ENCODE assay signal across 1 cellular context in the genomic region with DNA sequence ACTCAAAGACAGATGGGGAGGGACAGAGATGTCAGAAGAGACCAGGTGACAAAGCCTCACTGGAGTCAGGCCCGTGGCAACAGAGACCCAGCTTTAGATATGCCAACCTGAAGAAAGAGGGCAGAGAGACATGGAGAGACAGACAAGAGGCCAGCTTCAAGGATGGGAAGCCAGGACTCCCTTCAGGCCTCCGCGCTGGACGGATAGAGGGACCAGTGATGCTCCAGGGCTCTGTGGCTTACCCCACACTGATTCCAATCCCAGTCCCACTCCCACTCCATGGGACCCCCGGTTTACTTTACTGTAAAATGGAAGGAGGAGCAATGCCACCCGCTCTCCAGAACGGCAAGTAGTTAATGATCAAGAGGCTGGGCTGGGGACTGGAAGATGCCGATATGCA.
TF ChIP-seq lines count a peak whose summit lies in the region.

No MANE protein-coding gene starts in this region.

TF ChIP-seq in K562, 482 proteins besides CTCF, POLR2A, EP300 and RAD21:
- TF ChIP-seq STAG1 (CRISPR knock-in tag; IDR thresholded peaks at IDR 0.05; ENCODE audit: borderline replicate concordance) (no peak), GTF2E2 (tag; IDR thresholded peaks at IDR 0.05) (no peak), WHSC1 (IDR thresholded peaks at IDR 0.05; ENCODE audit: low read length) (no peak), ZNF165 (CRISPR knock-in tag; IDR thresholded peaks at IDR 0.05; ENCODE audit: borderline replicate concordance) (no peak), GTF2A2 (tag; IDR thresholded peaks at IDR 0.05) (no peak), XRCC4 (IDR thresholded peaks at IDR 0.05; ENCODE audit: extremely low read depth, insufficient read depth, insufficient read length) (no peak), HNRNPH1 (optimal IDR thresholded peaks at IDR 0.05; ENCODE audit: low read depth, low read length) (no peak), MTA2 (IDR thresholded peaks at IDR 0.05; ENCODE audit: low read depth) (no peak), PYGO2 (tag; IDR thresholded peaks at IDR 0.05) (no peak), TAF9B (IDR thresholded peaks at IDR 0.05; ENCODE audit: partially characterized antibody) (no peak), NFE2 (IDR thresholded peaks at IDR 0.05; ENCODE audit: low read depth) (no peak), IRF2 (CRISPR knock-in tag; IDR thresholded peaks at IDR 0.05) (no peak)
- TF ChIP-seq, protein P1, sequence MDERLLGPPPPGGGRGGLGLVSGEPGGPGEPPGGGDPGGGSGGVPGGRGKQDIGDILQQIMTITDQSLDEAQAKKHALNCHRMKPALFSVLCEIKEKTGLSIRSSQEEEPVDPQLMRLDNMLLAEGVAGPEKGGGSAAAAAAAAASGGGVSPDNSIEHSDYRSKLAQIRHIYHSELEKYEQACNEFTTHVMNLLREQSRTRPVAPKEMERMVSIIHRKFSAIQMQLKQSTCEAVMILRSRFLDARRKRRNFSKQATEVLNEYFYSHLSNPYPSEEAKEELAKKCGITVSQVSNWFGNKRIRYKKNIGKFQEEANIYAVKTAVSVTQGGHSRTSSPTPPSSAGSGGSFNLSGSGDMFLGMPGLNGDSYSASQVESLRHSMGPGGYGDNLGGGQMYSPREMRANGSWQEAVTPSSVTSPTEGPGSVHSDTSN (CRISPR knock-in tag; IDR thresholded peaks at IDR 0.05; ENCODE audit: low read depth), result no peak
- TF ChIP-seq, protein P1 (tag; conservative IDR thresholded peaks at IDR 0.05; ENCODE audit: low read depth), result no peak
- TF ChIP-seq, protein P2, sequence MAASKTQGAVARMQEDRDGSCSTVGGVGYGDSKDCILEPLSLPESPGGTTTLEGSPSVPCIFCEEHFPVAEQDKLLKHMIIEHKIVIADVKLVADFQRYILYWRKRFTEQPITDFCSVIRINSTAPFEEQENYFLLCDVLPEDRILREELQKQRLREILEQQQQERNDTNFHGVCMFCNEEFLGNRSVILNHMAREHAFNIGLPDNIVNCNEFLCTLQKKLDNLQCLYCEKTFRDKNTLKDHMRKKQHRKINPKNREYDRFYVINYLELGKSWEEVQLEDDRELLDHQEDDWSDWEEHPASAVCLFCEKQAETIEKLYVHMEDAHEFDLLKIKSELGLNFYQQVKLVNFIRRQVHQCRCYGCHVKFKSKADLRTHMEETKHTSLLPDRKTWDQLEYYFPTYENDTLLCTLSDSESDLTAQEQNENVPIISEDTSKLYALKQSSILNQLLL (CRISPR knock-in tag; IDR thresholded peaks at IDR 0.05; ENCODE audit: borderline replicate concordance), result no peak
- TF ChIP-seq, protein P3, sequence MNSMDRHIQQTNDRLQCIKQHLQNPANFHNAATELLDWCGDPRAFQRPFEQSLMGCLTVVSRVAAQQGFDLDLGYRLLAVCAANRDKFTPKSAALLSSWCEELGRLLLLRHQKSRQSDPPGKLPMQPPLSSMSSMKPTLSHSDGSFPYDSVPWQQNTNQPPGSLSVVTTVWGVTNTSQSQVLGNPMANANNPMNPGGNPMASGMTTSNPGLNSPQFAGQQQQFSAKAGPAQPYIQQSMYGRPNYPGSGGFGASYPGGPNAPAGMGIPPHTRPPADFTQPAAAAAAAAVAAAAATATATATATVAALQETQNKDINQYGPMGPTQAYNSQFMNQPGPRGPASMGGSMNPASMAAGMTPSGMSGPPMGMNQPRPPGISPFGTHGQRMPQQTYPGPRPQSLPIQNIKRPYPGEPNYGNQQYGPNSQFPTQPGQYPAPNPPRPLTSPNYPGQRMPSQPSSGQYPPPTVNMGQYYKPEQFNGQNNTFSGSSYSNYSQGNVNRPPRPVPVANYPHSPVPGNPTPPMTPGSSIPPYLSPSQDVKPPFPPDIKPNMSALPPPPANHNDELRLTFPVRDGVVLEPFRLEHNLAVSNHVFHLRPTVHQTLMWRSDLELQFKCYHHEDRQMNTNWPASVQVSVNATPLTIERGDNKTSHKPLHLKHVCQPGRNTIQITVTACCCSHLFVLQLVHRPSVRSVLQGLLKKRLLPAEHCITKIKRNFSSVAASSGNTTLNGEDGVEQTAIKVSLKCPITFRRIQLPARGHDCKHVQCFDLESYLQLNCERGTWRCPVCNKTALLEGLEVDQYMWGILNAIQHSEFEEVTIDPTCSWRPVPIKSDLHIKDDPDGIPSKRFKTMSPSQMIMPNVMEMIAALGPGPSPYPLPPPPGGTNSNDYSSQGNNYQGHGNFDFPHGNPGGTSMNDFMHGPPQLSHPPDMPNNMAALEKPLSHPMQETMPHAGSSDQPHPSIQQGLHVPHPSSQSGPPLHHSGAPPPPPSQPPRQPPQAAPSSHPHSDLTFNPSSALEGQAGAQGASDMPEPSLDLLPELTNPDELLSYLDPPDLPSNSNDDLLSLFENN (IDR thresholded peaks at IDR 0.05; ENCODE audit: low read depth in 2 of 2, low read length in 2 of 2), result no peak
